20 cellular contexts compared by ENCODE assay signal in the genomic region with DNA sequence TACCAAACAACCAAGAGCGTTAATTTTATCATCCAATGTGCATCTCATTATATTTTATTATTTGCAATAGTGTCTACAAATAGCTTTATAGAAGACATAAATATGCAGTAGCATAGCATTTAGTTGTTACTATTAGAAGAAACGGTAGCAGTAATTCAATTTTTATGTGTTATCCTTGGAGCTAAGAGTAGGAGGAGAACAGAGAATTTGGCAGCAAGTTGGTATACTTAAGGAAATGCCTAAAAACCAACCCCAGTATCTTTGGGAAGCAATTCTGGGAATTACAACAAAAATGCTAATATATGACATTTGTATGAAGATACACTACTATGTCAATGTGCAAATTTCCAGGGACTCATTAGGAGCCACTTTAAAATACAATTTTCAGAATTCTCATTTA. TPM values are rescaled to one million over a fixed set of nuclear protein-coding genes. Genes with fewer than 3 reads are reported as not detected.
A peak's percentile ranks its signal among the peaks of the same experiment; 100 is the strongest.
DNase-seq lines count a peak whose midpoint lies in the region; ATAC-seq, FAIRE-seq and TF ChIP-seq lines count a peak whose summit lies in the region.
"Had no signal": no experiment of that assay in that cellular context is flagged by ENCODE, and none has a peak within 500 bp of the region (broad histone marks: within the 10 kb centered on the region; RNA-seq: fewer than 3 reads in every experiment).

No MANE protein-coding gene starts in this region.

- intact Hi-C loops in Caco-2 (cut with micrococcal nuclease; ENCODE audit: unreplicated experiment), result no loop called here

- DNase-seq in SK-N-MC (ENCODE audit: low read depth, low spot score) (peak; percentile 57), left kidney (ENCODE audit: low read depth, low spot score) (peak; percentile 22), Caco-2 (no peak), brain microvascular endothelial cell (no peak)
- DNase-seq in stimulated activated CD4-positive, alpha-beta T cell treated with anti-CD3 and anti-CD28 coated beads, Interleukin-4, amount 100 ng/mL, for 4 hours, result no peak
- no peak for DNase-seq in stimulated activated naive B cell treated with anti-CD40 and anti-IgM and Interleukin-4, amounts not matched to agents 10 μg/mL and 1 μg/mL and 100 μg/mL, for 72 hours
- DNase-seq: ACHN; AML-193; CD4-positive, alpha-beta T cell; DMS153; DMS79; GF-D8; HCEC 1CT had no signal

- no TSS peak for BruUV-seq in Caco-2 (replicated peaks; lab: Mats Ljungman, UMichigan)

- ATAC-seq in stimulated activated naive B cell treated with anti-CD40 and anti-IgM and Interleukin-4, amounts not matched to agents 10 μg/mL and 1 μg/mL and 100 μg/mL, for 72 hours (replicated peaks), result no peak
- ATAC-seq: GM23338, HepG2 had no signal

- no peak for TF ChIP-seq CTCF in Caco-2 (IDR thresholded peaks at IDR 0.05; ENCODE audit: insufficient read depth in 1 of 2, low read depth in 1 of 2, low read length in 1 of 2, severe bottlenecking in 1 of 2, unreplicated experiment in 1 of 2)
- no peak for TF ChIP-seq CTCF in brain microvascular endothelial cell (IDR thresholded peaks at IDR 0.05; ENCODE audit: low read depth, low read length, missing control alignments)

- in situ Hi-C loops in brain microvascular endothelial cell (cut with HindIII; ENCODE audit: low pct_ligation_motif_present, low sequenced_read_pairs), result no loop called here

- no peaks in the 10 kb centered on the region for H3K27me3 Mint-ChIP-seq in Caco-2 (ENCODE audit: insufficient read depth, unreplicated experiment)
- H3K27me3 Mint-ChIP-seq in stimulated activated naive B cell treated with anti-CD40 and anti-IgM and Interleukin-4, amounts not matched to agents 10 μg/mL and 1 μg/mL and 100 μg/mL, for 72 hours, result no peaks in the 10 kb centered on the region
- H3K27me3 Mint-ChIP-seq: CD4-positive, alpha-beta T cell had no signal

- H3K4me3 Mint-ChIP-seq in Caco-2 (ENCODE audit: unreplicated experiment), result no peak overlapping the region
- H3K4me3 Mint-ChIP-seq in stimulated activated naive B cell treated with anti-CD40 and anti-IgM and Interleukin-4, amounts not matched to agents 10 μg/mL and 1 μg/mL and 100 μg/mL, for 72 hours, result no peak overlapping the region
- H3K4me3 Mint-ChIP-seq: CD4-positive, alpha-beta T cell; GM23338; IgD-negative memory B cell had no signal

- H3K4me3 ChIP-seq in SK-N-MC, result peak overlapping the region; percentile 64
- H3K4me3 ChIP-seq in Caco-2 (ENCODE audit: low read depth, low read length), result no peak overlapping the region
- H3K4me3 ChIP-seq in brain microvascular endothelial cell (ENCODE audit: low read depth, low read length), result no peak overlapping the region
- H3K4me3 ChIP-seq: GM23338 had no signal

- H3K9me3 Mint-ChIP-seq in Caco-2 (ENCODE audit: unreplicated experiment), result no peaks in the 10 kb centered on the region
- H3K9me3 Mint-ChIP-seq in stimulated activated naive B cell treated with anti-CD40 and anti-IgM and Interleukin-4, amounts not matched to agents 10 μg/mL and 1 μg/mL and 100 μg/mL, for 72 hours, result no peaks in the 10 kb centered on the region
- H3K9me3 Mint-ChIP-seq: CD4-positive, alpha-beta T cell; GM23338 had no signal

- no peaks in the 10 kb centered on the region for H3K9me3 ChIP-seq in SK-N-MC (ENCODE audit: low read depth, low read length)
- H3K9me3 ChIP-seq in Caco-2, result no peaks in the 10 kb centered on the region

- POLR2A ChIA-PET in Caco-2 (lab: Charles Lee), result no interaction called here

- no peaks in the 10 kb centered on the region for H3K36me3 Mint-ChIP-seq in Caco-2 (ENCODE audit: insufficient read depth, unreplicated experiment)
- no peaks in the 10 kb centered on the region for H3K36me3 Mint-ChIP-seq in stimulated activated naive B cell treated with anti-CD40 and anti-IgM and Interleukin-4, amounts not matched to agents 10 μg/mL and 1 μg/mL and 100 μg/mL, for 72 hours
- H3K36me3 Mint-ChIP-seq: IgD-negative memory B cell had no signal

- CTCF ChIA-PET in Caco-2 (lab: Charles Lee), result no interaction called here

- H3K27me3 ChIP-seq in Caco-2 (replicated peaks; ENCODE audit: control insufficient read depth, insufficient read depth, low read length) (no peaks in the 10 kb centered on the region), brain microvascular endothelial cell (replicated peaks) (no peaks in the 10 kb centered on the region)

- peaks cover 8% of the 10 kb centered on the region for H3K4me1 Mint-ChIP-seq in Caco-2 (ENCODE audit: low read depth, unreplicated experiment)
- H3K4me1 Mint-ChIP-seq in stimulated activated naive B cell treated with anti-CD40 and anti-IgM and Interleukin-4, amounts not matched to agents 10 μg/mL and 1 μg/mL and 100 μg/mL, for 72 hours, result no peaks in the 10 kb centered on the region
- H3K4me1 Mint-ChIP-seq: GM23338 had no signal

- peak; percentile 15 for FAIRE-seq in endometrium (lab: Jason Lieb, UNC)
- FAIRE-seq: A204.1, H54, HepG2 had no signal

- no peak overlapping the region for H3K9ac ChIP-seq in SK-N-MC (ENCODE audit: insufficient read length)

- H3K36me3 ChIP-seq in SK-N-MC (ENCODE audit: insufficient read depth, low read length), result no peaks in the 10 kb centered on the region
- H3K36me3 ChIP-seq in Caco-2 (ENCODE audit: control insufficient read depth, insufficient read depth, low read length), result no peaks in the 10 kb centered on the region
- H3K36me3 ChIP-seq in brain microvascular endothelial cell (replicated peaks), result no peaks in the 10 kb centered on the region

- peaks cover 12% of the 10 kb centered on the region for H3K4me1 ChIP-seq in Caco-2

- H3K27ac Mint-ChIP-seq in Caco-2 (ENCODE audit: unreplicated experiment), result no peak overlapping the region
- H3K27ac Mint-ChIP-seq in stimulated activated naive B cell treated with anti-CD40 and anti-IgM and Interleukin-4, amounts not matched to agents 10 μg/mL and 1 μg/mL and 100 μg/mL, for 72 hours, result no peak overlapping the region
- H3K27ac Mint-ChIP-seq: CD4-positive, alpha-beta T cell; GM23338 had no signal

- H3K27ac ChIP-seq in SK-N-MC (peak overlapping the region; percentile 82), brain microvascular endothelial cell (no peak overlapping the region)
- H3K27ac ChIP-seq: C4-2B had no signal

RNA-seq across cellular contexts. Expression of gene RTN4, which starts 23.0 kb away (rescaled TPM):
- total RNA-seq in Caco-2 (2022), result 231 and 236 TPM in 2 replicates

Comparison
In these comparisons a context has a peak if more than half of its experiments do, and no peak if none do; other contexts are left out.
1. DNase-seq: peak in SK-N-MC (single experiment) and left kidney (single experiment); none in Caco-2 (0 of 2), brain microvascular endothelial cell (single experiment), stimulated activated CD4-positive, alpha-beta T cell treated with anti-CD3 and anti-CD28 coated beads, Interleukin-4, amount 100 ng/mL, for 4 hours (0 of 2) and stimulated activated naive B cell treated with anti-CD40 and anti-IgM and Interleukin-4, amounts not matched to agents 10 μg/mL and 1 μg/mL and 100 μg/mL, for 72 hours (single experiment).